Comparison of ENCODE assay signal across 31 cellular contexts in the genomic region with DNA sequence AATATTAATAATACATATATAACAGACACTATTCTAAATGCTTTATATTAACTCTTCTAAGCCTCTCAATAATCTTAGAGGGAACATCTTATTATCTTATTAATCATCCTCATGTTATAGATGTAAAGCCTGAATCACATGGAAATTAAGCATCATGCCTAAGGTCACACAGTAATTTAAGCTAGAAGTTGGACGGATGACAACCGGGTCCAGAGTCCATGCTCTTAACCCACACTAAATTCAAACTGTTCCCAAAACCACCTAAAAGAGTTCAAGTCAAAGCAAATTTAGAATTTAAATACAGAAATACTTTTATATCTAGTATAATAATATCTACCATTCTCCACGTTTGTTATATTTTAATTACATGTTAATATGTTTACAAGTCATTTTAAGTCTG.
"Had no signal": no experiment of that assay in that cellular context is flagged by ENCODE, and none has a peak within 500 bp of the region (broad histone marks: within the 10 kb centered on the region; RNA-seq: fewer than 3 reads in every experiment).

No MANE protein-coding gene starts in this region.

- H3K9me3 Mint-ChIP-seq: immature natural killer cell; natural killer cell; stimulated activated naive CD8-positive, alpha-beta T cell treated with anti-CD3 and anti-CD28 coated beads, Interleukin-15, Interleukin-2, amounts not matched to agents 100 ng/mL and 50 ng/mL, for 24 hours had no signal

- H3K36me3 Mint-ChIP-seq: immature natural killer cell, natural killer cell had no signal

- H3K27me3 Mint-ChIP-seq: naive B cell; progenitor cell of endocrine pancreas; stimulated activated naive B cell treated with anti-CD40 and anti-IgM and Interleukin-4, amounts not matched to agents 10 μg/mL and 1 μg/mL and 100 μg/mL, for 72 hours; stimulated activated naive CD8-positive, alpha-beta T cell treated with anti-CD3 and anti-CD28 coated beads, Interleukin-15, Interleukin-2, amounts not matched to agents 100 ng/mL and 50 ng/mL, for 24 hours had no signal

- H3K36me3 ChIP-seq: left lung, neural progenitor cell, neutrophil, right atrium auricular region, suprapubic skin, thoracic aorta, upper lobe of right lung had no signal

- H3K4me1 Mint-ChIP-seq: immature natural killer cell; mesothelial cell of epicardium; naive B cell; natural killer cell; nephron progenitor cell; neural progenitor cell; stimulated activated naive B cell treated with anti-CD40 and anti-IgM and Interleukin-4, amounts not matched to agents 10 μg/mL and 1 μg/mL and 100 μg/mL, for 72 hours had no signal

- H3K4me1 ChIP-seq: left lung, neural progenitor cell, right atrium auricular region, suprapubic skin, upper lobe of right lung had no signal

- H3K27ac Mint-ChIP-seq: immature natural killer cell; mesothelial cell of epicardium; naive B cell; natural killer cell; nephron progenitor cell; neural progenitor cell; progenitor cell of endocrine pancreas; stimulated activated naive B cell treated with anti-CD40 and anti-IgM and Interleukin-4, amounts not matched to agents 10 μg/mL and 1 μg/mL and 100 μg/mL, for 72 hours; stimulated activated naive CD8-positive, alpha-beta T cell treated with anti-CD3 and anti-CD28 coated beads, Interleukin-15, Interleukin-2, amounts not matched to agents 100 ng/mL and 50 ng/mL, for 24 hours had no signal

- H3K4me3 Mint-ChIP-seq: immature natural killer cell; mesothelial cell of epicardium; naive B cell; natural killer cell; nephron progenitor cell; neural progenitor cell; stimulated activated naive B cell treated with anti-CD40 and anti-IgM and Interleukin-4, amounts not matched to agents 10 μg/mL and 1 μg/mL and 100 μg/mL, for 72 hours; stimulated activated naive CD8-positive, alpha-beta T cell treated with anti-CD3 and anti-CD28 coated beads, Interleukin-15, Interleukin-2, amounts not matched to agents 100 ng/mL and 50 ng/mL, for 24 hours had no signal

- H3K27ac ChIP-seq: left lung, neural progenitor cell, neutrophil, right atrium auricular region, skin epidermis, suprapubic skin, thoracic aorta, tibial artery, upper lobe of right lung had no signal

- H3K4me2 ChIP-seq: neural progenitor cell had no signal

- H3K9ac ChIP-seq: neural progenitor cell had no signal

- DNase-seq: hypothalamus; immature natural killer cell; islet precursor cell; kidney glomerular epithelial cell; left cardiac atrium; left lung; mesendoderm; naive B cell; natural killer cell; nephron progenitor cell; occipital lobe; stimulated activated CD4-positive, alpha-beta T cell treated with anti-CD3 and anti-CD28 coated beads, Interleukin-12 subunit alpha, Interleukin-12 subunit beta, amount 100 ng/mL, for 4 hours; stimulated activated CD4-positive, alpha-beta T cell treated with anti-CD3 and anti-CD28 coated beads, Interleukin-15, amount 100 ng/mL, for 24 hours; stimulated activated CD4-positive, alpha-beta T cell treated with anti-CD3 and anti-CD28 coated beads, Interleukin-2, amount 100 ng/mL, for 24 hours; stimulated activated CD4-positive, alpha-beta T cell treated with anti-CD3 and anti-CD28 coated beads, Interleukin-4, amount 100 ng/mL, for 1 hour; stimulated activated naive B cell treated with anti-CD40 and anti-IgM and Interleukin-4, amounts not matched to agents 10 μg/mL and 1 μg/mL and 100 μg/mL, for 72 hours; tibial artery; trophoblast cell; upper lobe of right lung had no signal

- FAIRE-seq: urothelium cell line had no signal

- H3K4me3 ChIP-seq: left lung, lung, neural progenitor cell, right atrium auricular region, skin epidermis, suprapubic skin, thoracic aorta, tibial artery, upper lobe of right lung had no signal

- H2AFZ ChIP-seq: neural progenitor cell had no signal

- H3K27me3 ChIP-seq: left lung, neural progenitor cell, neutrophil, right atrium auricular region, suprapubic skin, tibial artery, upper lobe of right lung had no signal

- H3K9me3 ChIP-seq: left lung, neutrophil, right atrium auricular region, suprapubic skin, thoracic aorta, tibial artery, upper lobe of right lung had no signal

- ATAC-seq: left cardiac atrium; left lung; natural killer cell; sciatic nerve; stimulated activated naive B cell treated with anti-CD40 and anti-IgM and Interleukin-4, amounts not matched to agents 10 μg/mL and 1 μg/mL and 100 μg/mL, for 72 hours; upper lobe of right lung had no signal
